In genomic region chrX:106247162-106247561, GRCh38 we compare ENCODE assay signal across 36 cellular contexts.
DNase-seq lines count a peak whose midpoint lies in the region; ATAC-seq, FAIRE-seq and TF ChIP-seq lines count a peak whose summit lies in the region.
"Had no signal": no experiment of that assay in that cellular context is flagged by ENCODE, and none has a peak within 500 bp of the region (broad histone marks: within the 10 kb centered on the region; RNA-seq: fewer than 3 reads in every experiment).

No MANE protein-coding gene starts in this region.

- no TSS peak for BruUV-seq in HCT116 (replicated peaks; lab: Mats Ljungman, UMichigan)

- H3K4me3 ChIP-seq in HCT116 (replicated peaks in 1 of 2; ENCODE audit: low read depth in 1 of 2, low read length in 2 of 2): no peak overlapping the region; a peak in 1 of 4 replicates
- no peak overlapping the region for H3K4me3 ChIP-seq in astrocyte (ENCODE audit: insufficient read depth, low read depth, low read length)
- no peak overlapping the region for H3K4me3 ChIP-seq in mesodermal cell (ENCODE audit: extremely low read depth, insufficient read depth, low read length, poor library complexity, severe bottlenecking)
- H3K4me3 ChIP-seq: A549, body of pancreas, coronary artery, gastroesophageal sphincter, left ventricle myocardium inferior had no signal

- H3K27ac Mint-ChIP-seq in astrocyte (ENCODE audit: unreplicated experiment): no peak overlapping the region
- H3K27ac Mint-ChIP-seq: activated naive CD8-positive, alpha-beta T cell treated with anti-CD3 and anti-CD28 coated beads, Interleukin-2, amount 10 ng/mL, durations not matched to agents 7 days and 5 days; B cell; CD8-positive, alpha-beta T cell; effector memory CD8-positive, alpha-beta T cell; immature natural killer cell; natural killer cell; T-helper 17 cell had no signal

- H3K4me1 ChIP-seq in HCT116 (ENCODE audit: control insufficient read depth in 1 of 2, insufficient read depth in 2 of 2, low read length in 2 of 2) (peaks cover 0 to 19% of the 10 kb centered on the region in 2 experiments; a peak in 2 of 4 replicates), astrocyte (ENCODE audit: insufficient read depth, low read length) (peaks cover 8% of the 10 kb centered on the region), mesodermal cell (ENCODE audit: control insufficient read depth, insufficient read depth, low read length, poor library complexity, severe bottlenecking) (peaks cover 13% of the 10 kb centered on the region)
- H3K4me1 ChIP-seq: A549, body of pancreas, gastroesophageal sphincter, left ventricle myocardium inferior had no signal

- H3K27me3 ChIP-seq in HCT116 (ENCODE audit: insufficient read depth, low read length) (no peaks in the 10 kb centered on the region), astrocyte (ENCODE audit: insufficient read depth, low read length) (no peaks in the 10 kb centered on the region)
- H3K27me3 ChIP-seq: body of pancreas, gastroesophageal sphincter had no signal

- no peaks in the 10 kb centered on the region for H3K9me3 Mint-ChIP-seq in astrocyte (ENCODE audit: unreplicated experiment)
- H3K9me3 Mint-ChIP-seq: activated naive CD8-positive, alpha-beta T cell treated with anti-CD3 and anti-CD28 coated beads, Interleukin-2, amount 10 ng/mL, durations not matched to agents 7 days and 5 days; CD8-positive, alpha-beta T cell had no signal

- peak overlapping the region; percentile 61 for H3K4me2 ChIP-seq in HCT116 (ENCODE audit: low read length)
- H3K4me2 ChIP-seq in astrocyte (ENCODE audit: low read length): peak overlapping the region; percentile 60
- H3K4me2 ChIP-seq: A549, SK-N-SH had no signal

- POLR2A ChIA-PET in HCT116 (lab: Charles Lee): no interaction called here

- intact Hi-C loops in HCT116 (cut with micrococcal nuclease): no loop called here

- H3K4me3 Mint-ChIP-seq in astrocyte (ENCODE audit: unreplicated experiment): no peak overlapping the region
- H3K4me3 Mint-ChIP-seq: activated naive CD8-positive, alpha-beta T cell treated with anti-CD3 and anti-CD28 coated beads, Interleukin-2, amount 10 ng/mL, durations not matched to agents 7 days and 5 days; B cell; CD8-positive, alpha-beta T cell; effector memory CD8-positive, alpha-beta T cell; immature natural killer cell; natural killer cell; T-helper 17 cell had no signal

- DNase-seq in HCT116 (ENCODE audit: low read depth, low spot score) (peak; percentile 18), astrocyte (ENCODE audit: low read depth) (peak; percentile 67), epithelial cell of prostate (ENCODE audit: low read depth, low spot score) (peak; percentile 43), GDM1 (lab: John Stamatoyannopoulos, UW) (no peak), ecto neural progenitor cell (ENCODE audit: low spot score) (no peak), GOT3 (lab: John Stamatoyannopoulos, UW) (no peak)
- DNase-seq: activated CD4-positive, alpha-beta T cell treated with anti-CD3 and anti-CD28 coated beads for 4 hours; activated effector memory CD4-positive, alpha-beta T cell treated with Interleukin-2 at 50 U/mL for 16 hours; activated naive CD8-positive, alpha-beta T cell treated with anti-CD3 and anti-CD28 coated beads, Interleukin-2, amount 10 ng/mL, durations not matched to agents 7 days and 5 days; body of pancreas; CD8-positive, alpha-beta T cell; effector memory CD8-positive, alpha-beta T cell; EL; H7; hypothalamus; immature natural killer cell; KG1; left ventricle myocardium inferior; midbrain; natural killer cell; NCI-H1417; NCI-H2081; NCI-H2227 treated with DMSO at 0.1 percent for 48 hours; occipital lobe; SK-N-SH; T-helper 17 cell; trophoblast cell had no signal

- H3K27ac ChIP-seq in HCT116 (ENCODE audit: low read depth, low read length) (no peak overlapping the region), astrocyte (ENCODE audit: low read depth, low read length) (peak overlapping the region; percentile 84), epithelial cell of prostate (peak overlapping the region; percentile 67), mesodermal cell (ENCODE audit: low read depth, low read length, severe bottlenecking) (peak overlapping the region; percentile 62)
- H3K27ac ChIP-seq: A549, body of pancreas, coronary artery, gastroesophageal sphincter, left ventricle myocardium inferior, VCaP had no signal

- H3K9ac ChIP-seq in HCT116 (ENCODE audit: low read length): peak overlapping the region; percentile 17; the same call in 1 of the 2 replicates
- H3K9ac ChIP-seq in astrocyte (ENCODE audit: low read length): peak overlapping the region; percentile 43
- H3K9ac ChIP-seq: SK-N-SH had no signal

- TF ChIP-seq RAD21 in HCT116 (IDR thresholded peaks at IDR 0.05; ENCODE audit: low read depth): no peak

- H3K36me3 Mint-ChIP-seq in astrocyte (ENCODE audit: low read depth, unreplicated experiment): no peaks in the 10 kb centered on the region
- H3K36me3 Mint-ChIP-seq: activated naive CD8-positive, alpha-beta T cell treated with anti-CD3 and anti-CD28 coated beads, Interleukin-2, amount 10 ng/mL, durations not matched to agents 7 days and 5 days; CD8-positive, alpha-beta T cell; immature natural killer cell; natural killer cell had no signal

- CTCF ChIA-PET in HCT116 (lab: Charles Lee): no interaction called here

- H2AFZ ChIP-seq in HCT116 (ENCODE audit: low read depth, low read length, poor library complexity, severe bottlenecking) (no peak overlapping the region), astrocyte (ENCODE audit: low read depth, low read length) (no peak overlapping the region)

- H3K4me1 Mint-ChIP-seq in astrocyte (ENCODE audit: low read depth, unreplicated experiment): peaks cover 2% of the 10 kb centered on the region
- H3K4me1 Mint-ChIP-seq: activated naive CD8-positive, alpha-beta T cell treated with anti-CD3 and anti-CD28 coated beads, Interleukin-2, amount 10 ng/mL, durations not matched to agents 7 days and 5 days; B cell; immature natural killer cell; natural killer cell; T-helper 17 cell had no signal

- H3K27me3 Mint-ChIP-seq in astrocyte (ENCODE audit: low read depth, unreplicated experiment): no peaks in the 10 kb centered on the region
- H3K27me3 Mint-ChIP-seq: activated naive CD8-positive, alpha-beta T cell treated with anti-CD3 and anti-CD28 coated beads, Interleukin-2, amount 10 ng/mL, durations not matched to agents 7 days and 5 days; B cell; effector memory CD8-positive, alpha-beta T cell; T-helper 17 cell had no signal

- peak; percentile 97 for FAIRE-seq in astrocyte (lab: Jason Lieb, UNC)
- FAIRE-seq: A549, GM12892 had no signal

- TF ChIP-seq CTCF in HCT116 (IDR thresholded peaks at IDR 0.05 in 2 of 3, conservative IDR thresholded peaks at IDR 0.05 in 1 of 3; ENCODE audit: borderline replicate concordance in 1 of 3, insufficient read depth in 1 of 3, low read depth in 2 of 3, low read length in 2 of 3) (no peak), astrocyte (IDR thresholded peaks at IDR 0.05; ENCODE audit: insufficient read depth, low read depth, low read length) (no peak)

- no peaks in the 10 kb centered on the region for H3K9me3 ChIP-seq in HCT116 (ENCODE audit: control insufficient read depth in 1 of 2, insufficient read depth in 1 of 2, low read depth in 1 of 2, low read length in 2 of 2)
- H3K9me3 ChIP-seq in astrocyte (ENCODE audit: insufficient read depth, low read depth, low read length): no peaks in the 10 kb centered on the region
- no peaks in the 10 kb centered on the region for H3K9me3 ChIP-seq in mesodermal cell (ENCODE audit: control insufficient read depth, low read length)
- H3K9me3 ChIP-seq: A549, body of pancreas, gastroesophageal sphincter, left ventricle myocardium inferior, SK-N-SH had no signal

- RAD21 ChIA-PET in HCT116 (lab: Charles Lee; ENCODE audit: low non-redundant PET in 1 of 2, low total read pairs in 2 of 2, uncharacterized antibody in 2 of 2, unreplicated experiment in 2 of 2): no interaction called here

- H4K20me1 ChIP-seq in HCT116 (ENCODE audit: insufficient read depth) (no peaks in the 10 kb centered on the region), astrocyte (ENCODE audit: insufficient read depth, low read length) (no peaks in the 10 kb centered on the region)

- H3K79me2 ChIP-seq in HCT116 (ENCODE audit: insufficient read depth, low read length) (no peaks in the 10 kb centered on the region), astrocyte (ENCODE audit: insufficient read depth, low read length) (no peaks in the 10 kb centered on the region)

- no peak for ATAC-seq in HCT116
- no peak for ATAC-seq in HG02884 (IDR thresholded peaks at IDR 0.05; ENCODE audit: unreplicated experiment)
- ATAC-seq: A549; body of pancreas; CD8-positive, alpha-beta T cell; effector memory CD8-positive, alpha-beta T cell; esophagus mucosa; gastroesophageal sphincter; natural killer cell; T-helper 17 cell had no signal

- no peaks in the 10 kb centered on the region for H3K36me3 ChIP-seq in HCT116 (ENCODE audit: control insufficient read depth in 1 of 2, insufficient read depth in 2 of 2, low read length in 2 of 2)
- H3K36me3 ChIP-seq in astrocyte (ENCODE audit: insufficient read depth, low read length): no peaks in the 10 kb centered on the region
- no peaks in the 10 kb centered on the region for H3K36me3 ChIP-seq in mesodermal cell (ENCODE audit: control insufficient read depth, insufficient read depth, low read length)
- H3K36me3 ChIP-seq: gastroesophageal sphincter, left ventricle myocardium inferior had no signal

- no peak for TF ChIP-seq POLR2A in HCT116 (IDR thresholded peaks at IDR 0.05; ENCODE audit: borderline replicate concordance, extremely low read depth, insufficient read depth, insufficient read length)

- H3K9me2 ChIP-seq in HCT116 (ENCODE audit: insufficient read depth): no peaks in the 10 kb centered on the region
- H3K9me2 ChIP-seq: SK-N-SH had no signal

TF ChIP-seq in HCT116, 20 proteins besides CTCF, POLR2A, EP300 and RAD21:
- 0 out of 2 replicates have a peak, but pooled peaks have one; percentile 42 for TF ChIP-seq CBX3 (IDR thresholded peaks at IDR 0.05; ENCODE audit: low read depth)
- TF ChIP-seq FOSL1 (IDR thresholded peaks at IDR 0.05; ENCODE audit: low read depth): peak; percentile 67
- peak; percentile 50 for TF ChIP-seq JUND (IDR thresholded peaks at IDR 0.05)
- TF ChIP-seq YY1 (IDR thresholded peaks at IDR 0.05; ENCODE audit: extremely low read depth, insufficient replicate concordance, low read depth, low read length): no peak
- TF ChIP-seq SP1 (IDR thresholded peaks at IDR 0.05; ENCODE audit: low read depth): peak; percentile 29; the same call in 1 of the 2 replicates
- TF ChIP-seq SIN3A (IDR thresholded peaks at IDR 0.05; ENCODE audit: low read depth): no peak

Comparison
In these comparisons a context has a peak if more than half of its experiments do, and no peak if none do; other contexts are left out.
1. DNase-seq: peak in HCT116 (single experiment), astrocyte (single experiment) and epithelial cell of prostate (single experiment); none in GDM1 (single experiment), ecto neural progenitor cell (single experiment) and GOT3 (single experiment).